In the genomic region with DNA sequence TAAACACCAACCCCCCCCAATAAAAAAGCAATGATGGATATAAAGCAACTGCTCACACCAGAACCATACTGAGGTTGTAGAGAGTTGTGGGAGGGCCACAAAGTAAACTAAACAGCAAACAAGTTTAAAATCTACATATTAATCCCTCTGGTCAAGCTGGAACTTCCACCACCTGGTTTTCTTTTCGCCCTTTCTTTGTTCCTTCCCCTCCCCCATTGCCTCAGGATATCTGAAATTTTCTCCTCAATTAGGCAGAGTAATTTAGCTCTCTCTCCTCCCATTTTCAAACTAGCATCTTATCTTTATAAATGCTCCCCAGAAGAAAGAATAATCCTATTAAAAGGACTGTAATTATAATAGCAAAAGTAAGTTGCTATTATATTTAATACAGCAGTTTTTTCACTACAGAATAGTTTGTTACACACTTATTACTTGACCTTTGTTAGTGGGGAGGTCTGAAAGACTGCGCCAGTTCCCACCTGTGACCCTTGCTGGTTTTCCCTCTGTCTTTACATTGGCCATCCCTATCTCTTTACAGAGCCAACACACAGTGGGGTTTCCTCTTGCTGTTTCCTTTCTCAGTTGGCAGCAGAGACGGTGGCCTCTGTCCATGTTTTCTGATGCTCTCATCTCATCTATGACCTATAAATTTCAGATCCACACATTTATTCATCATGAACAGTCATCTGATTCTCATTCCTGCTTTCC, we compare ENCODE assay signal across 19 cellular contexts.
A peak's percentile ranks its signal among the peaks of the same experiment; 100 is the strongest.
DNase-seq lines count a peak whose midpoint lies in the region; ATAC-seq lines count a peak whose summit lies in the region.
"Had no signal": no experiment of that assay in that cellular context is flagged by ENCODE, and none has a peak within 500 bp of the region (broad histone marks: within the 10 kb centered on the region; RNA-seq: fewer than 3 reads in every experiment).

No MANE protein-coding gene starts in this region.

- ATAC-seq in HG02885 (IDR thresholded peaks at IDR 0.05; ENCODE audit: poor library complexity, unreplicated experiment) (no peak), HG02588 (IDR thresholded peaks at IDR 0.05; ENCODE audit: unreplicated experiment) (no peak)
- ATAC-seq: gastrocnemius medialis, left colon had no signal

- DNase-seq in NCI-H1417 (lab: John Stamatoyannopoulos, UW), result peak in 2 of 3 experiments; percentile 48 to 81
- DNase-seq in NCI-H1417 treated with DMSO at 0.1 percent for 48 hours (lab: John Stamatoyannopoulos, UW), result no peak
- peak; percentile 91 for DNase-seq in NCI-H69 (lab: John Stamatoyannopoulos, UW)
- DNase-seq in iPS DF 19.7 (ENCODE audit: low read depth, low spot score), result peak; percentile 7
- peak; percentile 13 for DNase-seq in smooth muscle cell of the brain vasculature (ENCODE audit: low read depth, low spot score)
- DNase-seq in stimulated activated CD4-positive, alpha-beta T cell treated with anti-CD3 and anti-CD28 coated beads, Interleukin-4, amount 100 ng/mL, for 24 hours, result no peak
- DNase-seq: 8988T; activated CD4-positive, alpha-beta T cell treated with anti-CD3 and anti-CD28 coated beads for 4 hours; effector memory CD4-positive, alpha-beta T cell; gastrocnemius medialis; GOT3; left colon; NCI-H1092; NCI-H524 treated with DMSO at 0.1 percent for 48 hours; spleen; stimulated activated CD4-positive, alpha-beta T cell treated with anti-CD3 and anti-CD28 coated beads, Interleukin-4, amount 100 ng/mL, for 4 hours; stomach had no signal

Comparison
In these comparisons a context has a peak if more than half of its experiments do, and no peak if none do; other contexts are left out.
1. DNase-seq: peak in NCI-H1417 (2 of 3), NCI-H69 (single experiment), iPS DF 19.7 (single experiment) and smooth muscle cell of the brain vasculature (single experiment); none in NCI-H1417 treated with DMSO at 0.1 percent for 48 hours (single experiment) and stimulated activated CD4-positive, alpha-beta T cell treated with anti-CD3 and anti-CD28 coated beads, Interleukin-4, amount 100 ng/mL, for 24 hours (single experiment).